9 cellular contexts compared by ENCODE assay signal in the genomic region with DNA sequence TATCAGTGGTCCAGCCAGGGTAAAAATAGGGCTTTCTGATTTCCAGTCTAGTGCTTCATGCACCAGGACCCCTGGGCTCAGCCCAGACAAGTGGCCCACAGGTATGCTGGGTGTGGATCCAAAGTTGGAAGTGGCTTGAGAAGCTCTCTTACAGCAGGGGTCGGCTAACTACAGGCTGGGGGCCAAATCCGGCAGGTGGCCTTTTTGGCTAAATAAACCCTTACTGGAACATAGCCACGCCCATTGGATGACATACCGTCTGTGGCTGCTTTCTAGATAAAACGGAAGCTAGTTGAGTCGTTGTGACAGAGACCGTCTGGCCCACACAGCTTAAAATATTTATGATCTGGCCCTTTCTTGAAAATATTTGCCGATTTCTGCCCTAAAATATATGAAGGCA.
DNase-seq lines count a peak whose midpoint lies in the region; ATAC-seq and TF ChIP-seq lines count a peak whose summit lies in the region.
"Had no signal": no experiment of that assay in that cellular context is flagged by ENCODE, and none has a peak within 500 bp of the region (broad histone marks: within the 10 kb centered on the region; RNA-seq: fewer than 3 reads in every experiment).

No MANE protein-coding gene starts in this region.

- TF ChIP-seq EP300 in tibial nerve (IDR thresholded peaks at IDR 0.05), result no peak

- H3K4me3 Mint-ChIP-seq in activated CD4-positive, alpha-beta memory T cell treated with anti-CD3 and anti-CD28 coated beads, Interleukin-2, amount 10 ng/mL, durations not matched to agents 7 days and 5 days, result no peak overlapping the region
- H3K4me3 Mint-ChIP-seq in naive thymus-derived CD8-positive, alpha-beta T cell, result peak overlapping the region in 1 of 10 donors; percentile 4

- no peaks in the 10 kb centered on the region for H3K27me3 ChIP-seq in tibial nerve

- DNase-seq in activated T-cell treated with anti-CD3 and anti-CD28 coated beads, Interleukin-2, amount 50 U/mL, for 1 hour, result peak; percentile 29
- DNase-seq in activated T-cell treated with anti-CD3 and anti-CD28 coated beads for 4 hours (no peak), NCI-H345 treated with DMSO at 0.1 percent for 48 hours (lab: John Stamatoyannopoulos, UW; ENCODE audit: unreplicated experiment) (peak; percentile 44), tibial nerve (ENCODE audit: low spot score in 2 of 2) (no peak), nucleus accumbens (lab: John Stamatoyannopoulos, UW) (no peak)
- DNase-seq in activated CD4-positive, alpha-beta memory T cell treated with anti-CD3 and anti-CD28 coated beads, Interleukin-2, amount 10 ng/mL, durations not matched to agents 7 days and 5 days, result peak; percentile 27
- peak in 2 of 10 donors; percentile 9 to 27 for DNase-seq in naive thymus-derived CD8-positive, alpha-beta T cell
- DNase-seq: activated CD4-positive, CD25-positive, alpha-beta regulatory T cell treated with anti-CD3 and anti-CD28 coated beads, Interleukin-2, amount 50 U/mL, for 72 hours had no signal

- H3K4me1 ChIP-seq in tibial nerve, result peaks cover 0 to 12% (median 2%) of the 10 kb centered on the region in 4 donors

- 25 to 37% methylated on average over 8 of the region's 8 CpGs for WGBS in tibial nerve, 2 donors

- H3K4me3 ChIP-seq in tibial nerve, result no peak overlapping the region

- peaks cover 0 to 25% (median 0%) of the 10 kb centered on the region in 3 donors for H3K36me3 ChIP-seq in tibial nerve

- peaks cover 5% of the 10 kb centered on the region for H3K27me3 Mint-ChIP-seq in activated CD4-positive, alpha-beta memory T cell treated with anti-CD3 and anti-CD28 coated beads, Interleukin-2, amount 10 ng/mL, durations not matched to agents 7 days and 5 days
- H3K27me3 Mint-ChIP-seq in naive thymus-derived CD8-positive, alpha-beta T cell, result no peaks in the 10 kb centered on the region

- no peaks in the 10 kb centered on the region for H3K36me3 Mint-ChIP-seq in activated CD4-positive, alpha-beta memory T cell treated with anti-CD3 and anti-CD28 coated beads, Interleukin-2, amount 10 ng/mL, durations not matched to agents 7 days and 5 days (ENCODE audit: low read depth)
- H3K36me3 Mint-ChIP-seq in naive thymus-derived CD8-positive, alpha-beta T cell, result peaks cover 0 to 4% (median 0%) of the 10 kb centered on the region in 3 donors

- ATAC-seq in naive thymus-derived CD8-positive, alpha-beta T cell, result no peak
- no peak for ATAC-seq in GM18502 (IDR thresholded peaks at IDR 0.05; ENCODE audit: poor library complexity, unreplicated experiment)

- CTCF ChIA-PET in activated CD4-positive, alpha-beta memory T cell treated with anti-CD3 and anti-CD28 coated beads, Interleukin-2, amount 10 ng/mL, durations not matched to agents 7 days and 5 days (lab: Charles Lee), result interaction anchor here (1.2 to 4.7 kb wide), 8 partner anchors 8 to 769 kb away, joined by 3 to 54 read pairs (median 6); no protein-coding TSS in a partner anchor

- no peak overlapping the region for H3K27ac Mint-ChIP-seq in activated CD4-positive, alpha-beta memory T cell treated with anti-CD3 and anti-CD28 coated beads, Interleukin-2, amount 10 ng/mL, durations not matched to agents 7 days and 5 days
- H3K27ac Mint-ChIP-seq in naive thymus-derived CD8-positive, alpha-beta T cell, result peak overlapping the region in 8 of 10 donors; percentile 32 to 89 (median 56)

- no peaks in the 10 kb centered on the region for H3K9me3 ChIP-seq in tibial nerve

- POLR2A ChIA-PET in activated CD4-positive, alpha-beta memory T cell treated with anti-CD3 and anti-CD28 coated beads, Interleukin-2, amount 10 ng/mL, durations not matched to agents 7 days and 5 days (lab: Charles Lee), result no interaction called here
- POLR2A ChIA-PET in naive thymus-derived CD8-positive, alpha-beta T cell (lab: Charles Lee), result interaction anchor here (1.9 to 3.0 kb wide), 2 partner anchors 161 to 280 kb away, joined by 11 to 16 read pairs; no protein-coding TSS in a partner anchor

- no peak for TF ChIP-seq POLR2A in tibial nerve (IDR thresholded peaks at IDR 0.05)

- peaks cover 14% of the 10 kb centered on the region for H3K4me1 Mint-ChIP-seq in activated CD4-positive, alpha-beta memory T cell treated with anti-CD3 and anti-CD28 coated beads, Interleukin-2, amount 10 ng/mL, durations not matched to agents 7 days and 5 days
- peaks cover 4 to 18% (median 6%) of the 10 kb centered on the region in 4 donors for H3K4me1 Mint-ChIP-seq in naive thymus-derived CD8-positive, alpha-beta T cell

- H3K9me3 Mint-ChIP-seq in activated CD4-positive, alpha-beta memory T cell treated with anti-CD3 and anti-CD28 coated beads, Interleukin-2, amount 10 ng/mL, durations not matched to agents 7 days and 5 days, result no peaks in the 10 kb centered on the region
- no peaks in the 10 kb centered on the region for H3K9me3 Mint-ChIP-seq in naive thymus-derived CD8-positive, alpha-beta T cell

- H3K27ac ChIP-seq in tibial nerve, result no peak overlapping the region

- TF ChIP-seq CTCF in tibial nerve (IDR thresholded peaks at IDR 0.05), result no peak

Comparison
In these comparisons a context has a peak if more than half of its experiments do, and no peak if none do; other contexts are left out.
1. DNase-seq: peak in activated T-cell treated with anti-CD3 and anti-CD28 coated beads, Interleukin-2, amount 50 U/mL, for 1 hour (single experiment), NCI-H345 treated with DMSO at 0.1 percent for 48 hours (single experiment) and activated CD4-positive, alpha-beta memory T cell treated with anti-CD3 and anti-CD28 coated beads, Interleukin-2, amount 10 ng/mL, durations not matched to agents 7 days and 5 days (single experiment); none in activated T-cell treated with anti-CD3 and anti-CD28 coated beads for 4 hours (single experiment), tibial nerve (0 of 2) and nucleus accumbens (0 of 56).